18 cellular contexts compared by ENCODE assay signal in the genomic region with DNA sequence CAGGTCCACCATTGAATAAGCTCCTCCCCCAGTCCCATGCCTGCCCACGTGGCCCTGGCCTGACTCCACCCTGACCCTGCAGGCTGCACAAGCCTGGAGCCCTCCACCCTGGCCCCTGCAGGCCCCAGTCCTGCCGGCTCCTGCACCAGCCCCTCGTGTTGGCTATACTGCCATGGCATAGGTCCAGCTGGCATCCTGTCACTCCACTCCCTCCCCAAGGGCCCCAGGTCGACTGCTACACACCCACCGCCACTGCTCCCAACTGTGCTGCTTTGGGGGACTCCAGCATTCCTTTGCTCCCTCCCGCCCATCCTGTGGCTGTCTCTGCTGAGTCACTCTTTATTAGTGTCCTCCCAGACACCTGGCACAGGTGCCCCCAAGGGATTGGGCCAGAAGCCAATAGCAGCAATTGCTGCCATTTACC. TPM values are rescaled to one million over a fixed set of nuclear protein-coding genes. Genes with fewer than 3 reads are reported as not detected.
DNase-seq lines count a peak whose midpoint lies in the region; ATAC-seq and TF ChIP-seq lines count a peak whose summit lies in the region.
"Had no signal": no experiment of that assay in that cellular context is flagged by ENCODE, and none has a peak within 500 bp of the region (broad histone marks: within the 10 kb centered on the region; RNA-seq: fewer than 3 reads in every experiment).

No MANE protein-coding gene starts in this region.

- no peaks in the 10 kb centered on the region for H3K27me3 ChIP-seq in foreskin keratinocyte
- no peaks in the 10 kb centered on the region for H3K27me3 ChIP-seq in thyroid gland
- H3K27me3 ChIP-seq: adrenal gland; BLaER1 treated with 17β-estradiol and CSF1 and Interleukin-3, amounts not matched to agents 10 nM and 100 nM; SJSA1 had no signal

- peaks cover 22% of the 10 kb centered on the region for H3K4me1 ChIP-seq in foreskin keratinocyte
- H3K4me1 ChIP-seq in thyroid gland, result peaks cover 9 to 18% of the 10 kb centered on the region in 2 donors
- H3K4me1 ChIP-seq: SJSA1 had no signal

- no peaks in the 10 kb centered on the region for H3K36me3 ChIP-seq in thyroid gland
- H3K36me3 ChIP-seq: adrenal gland; BLaER1 treated with 17β-estradiol and CSF1 and Interleukin-3, amounts not matched to agents 10 nM and 100 nM; SJSA1; thoracic aorta had no signal

- H3K4me3 ChIP-seq in thyroid gland (replicated peaks in 1 of 3), result no peak overlapping the region
- H3K4me3 ChIP-seq: adrenal gland; BLaER1 treated with 17β-estradiol and CSF1 and Interleukin-3, amounts not matched to agents 10 nM and 100 nM; SJSA1; thoracic aorta had no signal

- no peaks in the 10 kb centered on the region for H3K9me3 ChIP-seq in thyroid gland
- H3K9me3 ChIP-seq: adrenal gland; BLaER1 treated with 17β-estradiol and CSF1 and Interleukin-3, amounts not matched to agents 10 nM and 100 nM; SJSA1; thoracic aorta had no signal

- intact Hi-C loops in thyroid gland (cut with DNase I), result no loop called here

- H3K27ac ChIP-seq in foreskin keratinocyte (no peak overlapping the region), thyroid gland (no peak overlapping the region)
- H3K27ac ChIP-seq: adrenal gland; BLaER1 treated with 17β-estradiol and CSF1 and Interleukin-3, amounts not matched to agents 10 nM and 100 nM; SJSA1; thoracic aorta had no signal

- WGBS in thyroid gland, 2 donors, result 11 to 50% methylated on average over 2 to 5 of the region's 6 CpGs

- TF ChIP-seq CTCF in foreskin keratinocyte (conservative IDR thresholded peaks at IDR 0.05), result no peak
- TF ChIP-seq CTCF in thyroid gland (IDR thresholded peaks at IDR 0.05), result no peak

- no peak for TF ChIP-seq POLR2A in thyroid gland (IDR thresholded peaks at IDR 0.05)

- ATAC-seq in foreskin keratinocyte, result peak; percentile 78
- no peak for ATAC-seq in HG03520 (IDR thresholded peaks at IDR 0.05; ENCODE audit: unreplicated experiment)
- ATAC-seq: activated T-helper 17 cell treated with anti-CD3 and anti-CD28 coated beads, Interleukin-2, amount 50 U/mL, for 72 hours; left ventricle myocardium superior had no signal

- DNase-seq in HT-29 (ENCODE audit: low spot score) (peak; percentile 45), NCI-H69 (lab: John Stamatoyannopoulos, UW) (peak; percentile 84), foreskin keratinocyte (peak; percentile 49 to 63), thyroid gland (peak; percentile 68 to 79), AG08395 (ENCODE audit: low spot score) (no peak), DMS53 treated with DMSO at 0.1 percent for 48 hours (lab: John Stamatoyannopoulos, UW; ENCODE audit: unreplicated experiment) (no peak)
- DNase-seq: adrenal gland; cerebellar nuclear complex; H7; Karpas-422; left ventricle myocardium superior; NCI-H1436 treated with DMSO at 0.1 percent for 48 hours; stimulated activated CD4-positive, alpha-beta T cell treated with anti-CD3 and anti-CD28 coated beads, Interleukin-4, amount 100 ng/mL, for 1 hour had no signal

RNA-seq across cellular contexts. Expression of a gene that starts 32.4 kb away (rescaled TPM):
- total RNA-seq in HT-29 (2014; rRNA removed; shearing (Covaris generic)), result 0.18 and 0.92 TPM in 2 replicates
- total RNA-seq in foreskin keratinocyte, result 10.3 and 10.4 TPM in 2 replicates
- polyA plus RNA-seq in foreskin keratinocyte, result 3.8 and 4.1 TPM in 2 replicates
- 10 to 100 TPM; 22.6 to 37.3 (median 34.6) TPM for total RNA-seq in thyroid gland

Comparison
In these comparisons a context has a peak if more than half of its experiments do, and no peak if none do; other contexts are left out.
1. DNase-seq: peak in HT-29 (single experiment), NCI-H69 (single experiment), foreskin keratinocyte (2 of 2) and thyroid gland (2 of 2); none in AG08395 (single experiment) and DMS53 treated with DMSO at 0.1 percent for 48 hours (single experiment).